18 cellular contexts compared by ENCODE assay signal in genomic region chr13:43206858-43207257, GRCh38.
A peak's percentile ranks its signal among the peaks of the same experiment; 100 is the strongest.
DNase-seq lines count a peak whose midpoint lies in the region; ATAC-seq lines count a peak whose summit lies in the region.
"Had no signal": no experiment of that assay in that cellular context is flagged by ENCODE, and none has a peak within 500 bp of the region (broad histone marks: within the 10 kb centered on the region; RNA-seq: fewer than 3 reads in every experiment).

No MANE protein-coding gene starts in this region.

- H3K9me3 ChIP-seq in adipocyte (ENCODE audit: control insufficient read depth, low read length): peaks cover 12% of the 10 kb centered on the region
- H3K9me3 ChIP-seq: BE2C had no signal

- no peak overlapping the region for H3K9ac ChIP-seq in adipocyte (ENCODE audit: low read length)
- H3K9ac ChIP-seq: BLaER1 treated with 17β-estradiol and CSF1 and Interleukin-3, amounts not matched to agents 10 nM and 100 nM; GM23248 had no signal

- H3K27ac ChIP-seq in caudate nucleus (ENCODE audit: low read depth, low read length): no peak overlapping the region
- H3K27ac ChIP-seq: BLaER1 treated with 17β-estradiol and CSF1 and Interleukin-3, amounts not matched to agents 10 nM and 100 nM; GM23248 had no signal

- DNase-seq in GM03348 (ENCODE audit: low spot score): peak; percentile 14
- peak; percentile 42 for DNase-seq in adipocyte (ENCODE audit: low read depth)
- DNase-seq in fibroblast of peridontal ligament (ENCODE audit: extremely low read depth): peak; percentile 74
- no peak for DNase-seq in activated naive CD4-positive, alpha-beta T cell (lab: John Stamatoyannopoulos, UW)
- no peak for DNase-seq in iPS-NIHi11 (ENCODE audit: low spot score)
- DNase-seq in caudate nucleus (lab: John Stamatoyannopoulos, UW): no peak
- DNase-seq: AML-193; BE2C; CD4-positive, alpha-beta T cell; CD8-positive, alpha-beta memory T cell; DMS 273 treated with DMSO at 0.1 percent for 48 hours; DMS79 treated with DMSO at 0.1 percent for 48 hours; GF-D8; GM23248; H7; HCEC 1CT had no signal

- H3K36me3 ChIP-seq in adipocyte (ENCODE audit: control insufficient read depth, insufficient read depth, low read length, severe bottlenecking): no peaks in the 10 kb centered on the region
- H3K36me3 ChIP-seq: BE2C; BLaER1 treated with 17β-estradiol and CSF1 and Interleukin-3, amounts not matched to agents 10 nM and 100 nM had no signal

- H3K27me3 ChIP-seq in adipocyte (replicated peaks; ENCODE audit: control insufficient read depth, insufficient read depth, low read length): no peaks in the 10 kb centered on the region
- H3K27me3 ChIP-seq: BE2C; BLaER1 treated with 17β-estradiol and CSF1 and Interleukin-3, amounts not matched to agents 10 nM and 100 nM had no signal

- peaks cover 4% of the 10 kb centered on the region for H3K4me1 ChIP-seq in adipocyte (ENCODE audit: control insufficient read depth, insufficient read depth, low read length)
- H3K4me1 ChIP-seq: BE2C; BLaER1 treated with 17β-estradiol and CSF1 and Interleukin-3, amounts not matched to agents 10 nM and 100 nM had no signal

- ATAC-seq in HG03378 (IDR thresholded peaks at IDR 0.05; ENCODE audit: unreplicated experiment): no peak

- no peak overlapping the region for H3K4me3 ChIP-seq in adipocyte (ENCODE audit: low read length)
- H3K4me3 ChIP-seq: BLaER1 treated with 17β-estradiol and CSF1 and Interleukin-3, amounts not matched to agents 10 nM and 100 nM; GM23248 had no signal

Comparison
In these comparisons a context has a peak if more than half of its experiments do, and no peak if none do; other contexts are left out.
1. DNase-seq: peak in GM03348 (single experiment), adipocyte (single experiment) and fibroblast of peridontal ligament (single experiment); none in activated naive CD4-positive, alpha-beta T cell (0 of 4), iPS-NIHi11 (single experiment) and caudate nucleus (0 of 61).